In the genomic region with DNA sequence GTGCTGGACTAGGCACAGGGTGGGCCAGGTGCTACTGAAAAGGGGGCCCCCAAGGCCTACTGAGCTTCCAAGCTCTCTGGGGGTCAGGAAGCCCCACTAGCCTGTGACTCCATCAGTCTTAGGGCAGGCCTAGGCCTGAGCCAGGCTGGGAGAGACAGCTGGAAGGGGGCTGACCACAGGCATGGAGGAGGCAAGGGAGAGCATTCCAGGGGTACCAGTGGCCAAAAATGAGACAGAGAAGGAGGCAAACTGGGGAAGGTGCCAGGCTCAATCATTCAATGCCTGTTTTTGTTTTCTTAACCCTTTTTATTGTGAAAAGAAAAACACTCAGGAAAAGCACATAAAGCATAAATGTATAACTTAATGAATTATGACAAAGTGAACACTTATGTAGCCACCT, we compare ENCODE assay signal across 14 cellular contexts. TPM values are rescaled to one million over a fixed set of nuclear protein-coding genes. Genes with fewer than 3 reads are reported as not detected.
DNase-seq lines count a peak whose midpoint lies in the region; ATAC-seq lines count a peak whose summit lies in the region.
"Had no signal": no experiment of that assay in that cellular context is flagged by ENCODE, and none has a peak within 500 bp of the region (broad histone marks: within the 10 kb centered on the region; RNA-seq: fewer than 3 reads in every experiment).

No MANE protein-coding gene starts in this region.

- ATAC-seq in activated T-helper 17 cell treated with anti-CD3 and anti-CD28 coated beads, Interleukin-2, amount 50 U/mL, for 72 hours (replicated peaks), result no peak
- ATAC-seq in GM21825 (IDR thresholded peaks at IDR 0.05; ENCODE audit: unreplicated experiment), result no peak
- no peak for ATAC-seq in GM21381 (IDR thresholded peaks at IDR 0.05; ENCODE audit: unreplicated experiment)
- ATAC-seq: heart left ventricle, psoas muscle had no signal

- peak overlapping the region; percentile 18 for H3K4me3 Mint-ChIP-seq in activated T-helper 17 cell treated with anti-CD3 and anti-CD28 coated beads, Interleukin-2, amount 50 U/mL, for 72 hours
- H3K4me3 Mint-ChIP-seq: nephron; T-helper 1 cell treated with Interleukin-12 subunit alpha and Interleukin-12 subunit beta and Interleukin-4 antibody, amounts not matched to agents 30 μg/mL and 1 μg/mL, for 36 hours; WTC11 had no signal

- no peaks in the 10 kb centered on the region for H3K9me3 Mint-ChIP-seq in activated T-helper 17 cell treated with anti-CD3 and anti-CD28 coated beads, Interleukin-2, amount 50 U/mL, for 72 hours
- H3K9me3 Mint-ChIP-seq: nephron; T-helper 1 cell treated with Interleukin-12 subunit alpha and Interleukin-12 subunit beta and Interleukin-4 antibody, amounts not matched to agents 30 μg/mL and 1 μg/mL, for 36 hours; WTC11 had no signal

- H3K4me1 Mint-ChIP-seq in activated T-helper 17 cell treated with anti-CD3 and anti-CD28 coated beads, Interleukin-2, amount 50 U/mL, for 72 hours, result peaks cover 57% of the 10 kb centered on the region

- no peaks in the 10 kb centered on the region for H3K27me3 Mint-ChIP-seq in activated T-helper 17 cell treated with anti-CD3 and anti-CD28 coated beads, Interleukin-2, amount 50 U/mL, for 72 hours

- H3K27ac Mint-ChIP-seq in activated T-helper 17 cell treated with anti-CD3 and anti-CD28 coated beads, Interleukin-2, amount 50 U/mL, for 72 hours, result no peak overlapping the region
- H3K27ac Mint-ChIP-seq: nephron, WTC11 had no signal

- DNase-seq in AG20443 (ENCODE audit: low spot score) (peak; percentile 77), EH (ENCODE audit: low read depth) (peak; percentile 53), myocyte (ENCODE audit: low read depth) (peak; percentile 90), NCI-H526 treated with DMSO at 0.1 percent for 48 hours (lab: John Stamatoyannopoulos, UW) (no peak)
- DNase-seq: DND-41, heart left ventricle, psoas muscle, testis had no signal

- no peaks in the 10 kb centered on the region for H3K36me3 Mint-ChIP-seq in activated T-helper 17 cell treated with anti-CD3 and anti-CD28 coated beads, Interleukin-2, amount 50 U/mL, for 72 hours (ENCODE audit: low read depth)
- H3K36me3 Mint-ChIP-seq: WTC11 had no signal

RNA-seq across cellular contexts. Expression of gene TCF7, which starts 26.2 kb away (rescaled TPM):
- 10 to 100 TPM in 1 of 2 donors, 1 to 10 TPM in 1; 5.9 to 42.2 TPM for total RNA-seq in activated T-helper 17 cell treated with anti-CD3 and anti-CD28 coated beads, Interleukin-2, amount 50 U/mL, for 72 hours
- total RNA-seq in myocyte, result 0.27 and 1.2 TPM in 2 replicates
- polyA plus RNA-seq in myocyte (2012), result 1.7 TPM
